In genomic region chr1:79281442-79281841, GRCh38 we compare ENCODE assay signal across 24 cellular contexts.
A peak's percentile ranks its signal among the peaks of the same experiment; 100 is the strongest.
DNase-seq lines count a peak whose midpoint lies in the region; ATAC-seq, FAIRE-seq and TF ChIP-seq lines count a peak whose summit lies in the region.
"Had no signal": no experiment of that assay in that cellular context is flagged by ENCODE, and none has a peak within 500 bp of the region (broad histone marks: within the 10 kb centered on the region; RNA-seq: fewer than 3 reads in every experiment).

No MANE protein-coding gene starts in this region.

- TF ChIP-seq POLR2A in A549 (IDR thresholded peaks at IDR 0.05; ENCODE audit: low read length) (no peak), IMR-90 (IDR thresholded peaks at IDR 0.05; ENCODE audit: low read depth, low read length) (no peak)

- H3K9ac ChIP-seq in IMR-90 (ENCODE audit: low read depth, low read length) (no peak overlapping the region), skeletal muscle satellite cell (ENCODE audit: low read depth, low read length) (no peak overlapping the region)
- H3K9ac ChIP-seq: BLaER1 treated with 17β-estradiol and CSF1 and Interleukin-3, amounts not matched to agents 10 nM and 100 nM had no signal

- H3K14ac ChIP-seq in IMR-90 (replicated peaks; ENCODE audit: low read depth, low read length) = no peak overlapping the region

- no peak overlapping the region for H4K91ac ChIP-seq in IMR-90 (ENCODE audit: insufficient read depth, low read depth, low read length)

- TF ChIP-seq RAD21 in A549 (conservative IDR thresholded peaks at IDR 0.05 in 1 of 2, IDR thresholded peaks at IDR 0.05 in 1 of 2) (no peak), IMR-90 (IDR thresholded peaks at IDR 0.05; ENCODE audit: low read length) (no peak)

- intact Hi-C loops in IMR-90 (cut with micrococcal nuclease) = no loop called here

- no peak overlapping the region for H2AK9ac ChIP-seq in IMR-90 (replicated peaks; ENCODE audit: low read depth, low read length, poor library complexity)

- dilution Hi-C loops in IMR-90 (cut with HindIII; ENCODE audit: low sequenced_read_pairs, unreplicated experiment) = no loop called here

- H3K27ac Mint-ChIP-seq in activated CD4-positive, alpha-beta T cell treated with anti-CD3 and anti-CD28 coated beads, Interleukin-2, amount 10 ng/mL, durations not matched to agents 7 days and 5 days = no peak overlapping the region
- H3K27ac Mint-ChIP-seq: B cell; CD4-positive, alpha-beta T cell; CD8-positive, alpha-beta T cell had no signal

- POLR2A ChIA-PET in A549 (lab: Yijun Ruan, JAX) = no interaction called here
- POLR2A ChIA-PET in IMR-90 (lab: Charles Lee; ENCODE audit: unreplicated experiment) = no interaction called here
- POLR2A ChIA-PET in activated CD4-positive, alpha-beta T cell treated with anti-CD3 and anti-CD28 coated beads, Interleukin-2, amount 10 ng/mL, durations not matched to agents 7 days and 5 days (lab: Charles Lee) = no interaction called here

- no peak overlapping the region for H2BK120ac ChIP-seq in IMR-90 (ENCODE audit: low read depth, low read length)

- no peaks in the 10 kb centered on the region for H3K27me3 Mint-ChIP-seq in activated CD4-positive, alpha-beta T cell treated with anti-CD3 and anti-CD28 coated beads, Interleukin-2, amount 10 ng/mL, durations not matched to agents 7 days and 5 days
- H3K27me3 Mint-ChIP-seq: B cell; CD4-positive, alpha-beta T cell had no signal

- H3K23ac ChIP-seq in IMR-90 (ENCODE audit: low read depth, low read length) = no peak overlapping the region

- no peaks in the 10 kb centered on the region for H3K9me3 ChIP-seq in A549
- H3K9me3 ChIP-seq in IMR-90 (ENCODE audit: control insufficient read depth, insufficient read depth, low read length) = no peaks in the 10 kb centered on the region
- H3K9me3 ChIP-seq in skeletal muscle satellite cell (replicated peaks; ENCODE audit: low read length) = no peaks in the 10 kb centered on the region
- H3K9me3 ChIP-seq: BLaER1 treated with 17β-estradiol and CSF1 and Interleukin-3, amounts not matched to agents 10 nM and 100 nM; Caco-2 had no signal

- no peak overlapping the region for H3K18ac ChIP-seq in IMR-90 (ENCODE audit: low read depth, low read length)

- no peak overlapping the region for H2BK20ac ChIP-seq in IMR-90 (ENCODE audit: low read depth, low read length)

- in situ Hi-C loops in IMR-90 (cut with MboI; ENCODE audit: low sequenced_read_pairs) (no loop called here), GM13977 (cut with MboI; ENCODE audit: low pct_unique_long_range_greater_than_20kb, low sequenced_read_pairs, unreplicated experiment) (no loop called here)

- H3K9me3 Mint-ChIP-seq in activated CD4-positive, alpha-beta T cell treated with anti-CD3 and anti-CD28 coated beads, Interleukin-2, amount 10 ng/mL, durations not matched to agents 7 days and 5 days = no peaks in the 10 kb centered on the region

- ATAC-seq in A549 = no peak
- ATAC-seq in IMR-90 (ENCODE audit: low read depth) = no peak
- ATAC-seq: CD8-positive, alpha-beta T cell; GM12878 had no signal

- H3K36me3 ChIP-seq in IMR-90 (ENCODE audit: control insufficient read depth, insufficient read depth, low read length) (no peaks in the 10 kb centered on the region), skeletal muscle satellite cell (ENCODE audit: insufficient read depth, low read length) (no peaks in the 10 kb centered on the region)
- H3K36me3 ChIP-seq: BLaER1 treated with 17β-estradiol and CSF1 and Interleukin-3, amounts not matched to agents 10 nM and 100 nM had no signal

- no peaks in the 10 kb centered on the region for H3K4me1 Mint-ChIP-seq in activated CD4-positive, alpha-beta T cell treated with anti-CD3 and anti-CD28 coated beads, Interleukin-2, amount 10 ng/mL, durations not matched to agents 7 days and 5 days
- H3K4me1 Mint-ChIP-seq: B cell had no signal

- no peak for DNase-seq in A549 (ENCODE audit: low read depth in 1 of 2, low spot score in 1 of 2)
- DNase-seq in IMR-90 = no peak
- no peak for DNase-seq in activated CD4-positive, alpha-beta T cell treated with anti-CD3 and anti-CD28 coated beads, Interleukin-2, amount 10 ng/mL, durations not matched to agents 7 days and 5 days
- no peak for DNase-seq in GM13977 (ENCODE audit: low spot score)
- DNase-seq: 8988T; AML-193; Caco-2; Calu3; CD4-positive, alpha-beta T cell; CD8-positive, alpha-beta T cell; DMS 273 treated with DMSO at 0.1 percent for 48 hours; DMS153; DMS53; DMS79; DND-41; EL; GDM1 had no signal

- H4K20me1 ChIP-seq in IMR-90 (ENCODE audit: insufficient read depth, low read length) = no peaks in the 10 kb centered on the region
- H4K20me1 ChIP-seq: BLaER1 treated with 17β-estradiol and CSF1 and Interleukin-3, amounts not matched to agents 10 nM and 100 nM had no signal

- H2BK15ac ChIP-seq in IMR-90 (ENCODE audit: low read depth, low read length) = no peak overlapping the region

- BruUV-seq in IMR-90 (replicated peaks; lab: Mats Ljungman, UMichigan) = no TSS peak

- no peak overlapping the region for H4K8ac ChIP-seq in IMR-90 (ENCODE audit: low read depth in 2 of 2, low read length in 2 of 2)

- no peaks in the 10 kb centered on the region for H3K79me1 ChIP-seq in IMR-90 (ENCODE audit: low read depth in 1 of 2, low read length in 2 of 2)

- no peak overlapping the region for H3K4me3 Mint-ChIP-seq in activated CD4-positive, alpha-beta T cell treated with anti-CD3 and anti-CD28 coated beads, Interleukin-2, amount 10 ng/mL, durations not matched to agents 7 days and 5 days
- H3K4me3 Mint-ChIP-seq: B cell; CD4-positive, alpha-beta T cell; CD8-positive, alpha-beta T cell had no signal

- no peaks in the 10 kb centered on the region for H3K9me1 ChIP-seq in IMR-90 (ENCODE audit: insufficient read depth, low read length)

- FAIRE-seq in A549 (lab: Jason Lieb, UNC) = no peak
- FAIRE-seq: A204.1, GM12878, GM12892 had no signal

- H3K27me3 ChIP-seq in IMR-90 (ENCODE audit: control insufficient read depth, insufficient read depth, low read length) (no peaks in the 10 kb centered on the region), skeletal muscle satellite cell (ENCODE audit: control insufficient read depth, insufficient read depth, low read length) (no peaks in the 10 kb centered on the region)
- H3K27me3 ChIP-seq: BLaER1 treated with 17β-estradiol and CSF1 and Interleukin-3, amounts not matched to agents 10 nM and 100 nM had no signal

- H3K56ac ChIP-seq in IMR-90 (ENCODE audit: extremely low read depth, insufficient read depth, low read length) = no peak overlapping the region

- H2BK5ac ChIP-seq in IMR-90 (ENCODE audit: low read depth, low read length, poor library complexity, severe bottlenecking) = no peak overlapping the region

- H3K4me2 ChIP-seq in A549 = no peak overlapping the region
- no peak overlapping the region for H3K4me2 ChIP-seq in IMR-90 (ENCODE audit: low read depth, low read length)
- H3K4me2 ChIP-seq in skeletal muscle satellite cell (ENCODE audit: low read length) = peak overlapping the region; percentile 36
- H3K4me2 ChIP-seq: BLaER1 treated with 17β-estradiol and CSF1 and Interleukin-3, amounts not matched to agents 10 nM and 100 nM had no signal

- H3K4me1 ChIP-seq in A549 = no peaks in the 10 kb centered on the region
- no peaks in the 10 kb centered on the region for H3K4me1 ChIP-seq in IMR-90 (ENCODE audit: control insufficient read depth, insufficient read depth, low read length)
- H3K4me1 ChIP-seq in skeletal muscle satellite cell (ENCODE audit: control insufficient read depth, insufficient read depth, low read length) = peaks cover 10% of the 10 kb centered on the region
- H3K4me1 ChIP-seq: BLaER1 treated with 17β-estradiol and CSF1 and Interleukin-3, amounts not matched to agents 10 nM and 100 nM; Caco-2 had no signal

- H3K4ac ChIP-seq in IMR-90 (ENCODE audit: low read depth, low read length) = no peak overlapping the region

- no peak for TF ChIP-seq CTCF in A549 (IDR thresholded peaks at IDR 0.05)
- TF ChIP-seq CTCF in IMR-90 (conservative IDR thresholded peaks at IDR 0.05; ENCODE audit: low read depth, low read length) = no peak
- TF ChIP-seq CTCF in GM13977 (IDR thresholded peaks at IDR 0.05; ENCODE audit: extremely low read depth, insufficient read depth, missing control alignments) = no peak

- no peak overlapping the region for H2AFZ ChIP-seq in IMR-90 (replicated peaks; ENCODE audit: low read length, poor library complexity)

- H2AK5ac ChIP-seq in IMR-90 (ENCODE audit: low read depth, low read length) = no peak overlapping the region

- CTCF ChIA-PET in A549 (lab: Yijun Ruan, JAX) (interaction anchor here (1.0 kb wide), 1 partner anchor 71 kb away, joined by 3 read pairs; no protein-coding TSS in a partner anchor), IMR-90 (lab: Yijun Ruan, JAX) (no interaction called here)
- CTCF ChIA-PET in activated CD4-positive, alpha-beta T cell treated with anti-CD3 and anti-CD28 coated beads, Interleukin-2, amount 10 ng/mL, durations not matched to agents 7 days and 5 days (lab: Charles Lee) = no interaction called here

- WGBS in A549 (ENCODE audit: missing lambda C conversion rate) = 39% methylated on average over 6 of the region's 6 CpGs
- WGBS in IMR-90 (ENCODE audit: extremely low coverage in 2 of 2, insufficient read length in 1 of 2), 2 experiments = no CpG with 5 or more reads among the region's 6 CpGs

- H3K4me3 ChIP-seq in A549 = no peak overlapping the region
- no peak overlapping the region for H3K4me3 ChIP-seq in IMR-90 (ENCODE audit: insufficient read depth, low read depth, low read length)
- H3K4me3 ChIP-seq in skeletal muscle satellite cell (ENCODE audit: low read length) = no peak overlapping the region
- H3K4me3 ChIP-seq: BLaER1 treated with 17β-estradiol and CSF1 and Interleukin-3, amounts not matched to agents 10 nM and 100 nM; GM12878 had no signal

- no peak overlapping the region for H4K5ac ChIP-seq in IMR-90 (ENCODE audit: low read depth, low read length)

- no peaks in the 10 kb centered on the region for H3K36me3 Mint-ChIP-seq in activated CD4-positive, alpha-beta T cell treated with anti-CD3 and anti-CD28 coated beads, Interleukin-2, amount 10 ng/mL, durations not matched to agents 7 days and 5 days (ENCODE audit: low read depth)
- H3K36me3 Mint-ChIP-seq: CD8-positive, alpha-beta T cell had no signal

- TF ChIP-seq EP300 in A549 (IDR thresholded peaks at IDR 0.05) = no peak

- H3K27ac ChIP-seq in A549 = no peak overlapping the region
- H3K27ac ChIP-seq in IMR-90 (ENCODE audit: insufficient read depth, low read length) = no peak overlapping the region
- H3K27ac ChIP-seq: BLaER1 treated with 17β-estradiol and CSF1 and Interleukin-3, amounts not matched to agents 10 nM and 100 nM; C4-2B had no signal

TF ChIP-seq in A549, 52 proteins besides CTCF, POLR2A, EP300 and RAD21 (continues in another document):
- TF ChIP-seq HES2 (IDR thresholded peaks at IDR 0.05) = no peak
- TF ChIP-seq KDM5A (IDR thresholded peaks at IDR 0.05) = no peak

TF ChIP-seq in IMR-90, 13 proteins besides CTCF, POLR2A, EP300 and RAD21:
- TF ChIP-seq CHD1 (IDR thresholded peaks at IDR 0.05; ENCODE audit: low read depth, low read length) = no peak
- TF ChIP-seq MAFK (IDR thresholded peaks at IDR 0.05; ENCODE audit: low read depth, low read length) = peak; percentile 66
TF ChIP-seq in IMR-90: peak in this region for 1.
